Comparison of ENCODE assay signal across 17 cellular contexts in the genomic region with DNA sequence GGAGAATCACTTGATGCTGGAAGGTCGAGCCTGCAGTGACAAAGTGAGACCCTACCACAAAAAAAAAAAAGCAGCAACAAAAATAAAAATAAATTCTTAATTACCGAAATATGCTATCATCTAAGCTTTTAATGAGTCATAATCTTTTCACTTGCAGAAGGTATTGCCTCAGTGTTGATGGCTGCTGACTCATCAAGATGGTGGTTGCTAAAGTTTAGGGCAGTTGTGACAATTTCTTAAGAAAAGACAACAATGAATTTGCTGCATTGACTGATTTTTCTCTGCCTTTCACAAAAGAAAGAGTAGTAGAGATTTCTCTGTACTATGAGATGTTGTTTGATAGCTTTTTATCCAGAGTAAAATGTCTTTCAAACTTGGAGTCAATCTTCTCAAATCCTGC.
A peak's percentile ranks its signal among the peaks of the same experiment; 100 is the strongest.
DNase-seq lines count a peak whose midpoint lies in the region; ATAC-seq, FAIRE-seq and TF ChIP-seq lines count a peak whose summit lies in the region.
"Had no signal": no experiment of that assay in that cellular context is flagged by ENCODE, and none has a peak within 500 bp of the region (broad histone marks: within the 10 kb centered on the region; RNA-seq: fewer than 3 reads in every experiment).

No MANE protein-coding gene starts in this region.

- H3K4me3 ChIP-seq in HepG2 (replicated peaks in 1 of 3; ENCODE audit: insufficient read depth in 1 of 3, low read depth in 2 of 3, low read length in 3 of 3) (no peak overlapping the region), right lobe of liver (no peak overlapping the region), MM.1S (ENCODE audit: low read length) (no peak overlapping the region), choroid plexus epithelial cell (ENCODE audit: low read depth, low read length) (no peak overlapping the region), Karpas-422 (ENCODE audit: low read length) (no peak overlapping the region)
- H3K4me3 ChIP-seq: SJCRH30 had no signal

- in situ Hi-C loops in HepG2 (cut with HindIII; ENCODE audit: extremely low pct_ligation_motif_present, low pct_unique_long_range_greater_than_20kb) = no loop called here

- WGBS in HepG2 (ENCODE audit: low lambda C conversion rate) = 2% methylated on average over 2 of the region's 2 CpGs
- WGBS in right lobe of liver (ENCODE audit: insufficient coverage, low coverage, low lambda C conversion rate, missing lambda C conversion rate) = 33% methylated on average over 2 of the region's 2 CpGs

- no peak for TF ChIP-seq EP300 in HepG2 (IDR thresholded peaks at IDR 0.05; ENCODE audit: low read depth in 2 of 2, low read length in 2 of 2)
- no peak for TF ChIP-seq EP300 in HepG2 (CRISPR knock-in tag; IDR thresholded peaks at IDR 0.05; ENCODE audit: borderline replicate concordance)

- no peak for TF ChIP-seq POLR2A in HepG2 (IDR thresholded peaks at IDR 0.05; ENCODE audit: insufficient read depth in 1 of 2, low read depth in 2 of 2, low read length in 2 of 2)
- TF ChIP-seq POLR2A in right lobe of liver (IDR thresholded peaks at IDR 0.05) = no peak

- no peaks in the 10 kb centered on the region for H3F3A ChIP-seq in MM.1S (ENCODE audit: insufficient read depth, low read length)

- BruUV-seq in HepG2 (replicated peaks; lab: Mats Ljungman, UMichigan) = no TSS peak

- H3K4me2 ChIP-seq in HepG2 (ENCODE audit: low read depth, low read length) (no peak overlapping the region), MM.1S (ENCODE audit: low read depth, low read length) (no peak overlapping the region), Karpas-422 (ENCODE audit: low read depth, low read length, poor library complexity, severe bottlenecking) (no peak overlapping the region)

- H3K9ac ChIP-seq in HepG2 (ENCODE audit: insufficient read depth, low read depth, low read length) (no peak overlapping the region), MM.1S (ENCODE audit: low read length) (no peak overlapping the region), Karpas-422 (ENCODE audit: low read length) (no peak overlapping the region)

- no peak for TF ChIP-seq CTCF in HepG2 (CRISPR knock-in tag; IDR thresholded peaks at IDR 0.05)
- no peak for TF ChIP-seq CTCF in right lobe of liver (IDR thresholded peaks at IDR 0.05)
- TF ChIP-seq CTCF in MM.1S (IDR thresholded peaks at IDR 0.05; ENCODE audit: low read length) = no peak
- no peak for TF ChIP-seq CTCF in choroid plexus epithelial cell (conservative IDR thresholded peaks at IDR 0.05; ENCODE audit: low read depth, low read length)

- intact Hi-C loops in HepG2 (cut with micrococcal nuclease; ENCODE audit: unreplicated experiment) (no loop called here), right lobe of liver (cut with DNase I) (no loop called here)

- H3K36me3 ChIP-seq in HepG2 (replicated peaks in 1 of 2; ENCODE audit: control insufficient read depth in 1 of 2, insufficient read depth in 2 of 2, low read length in 2 of 2) (no peaks in the 10 kb centered on the region), right lobe of liver (no peaks in the 10 kb centered on the region), MM.1S (replicated peaks; ENCODE audit: insufficient read depth, low read length) (no peaks in the 10 kb centered on the region), Karpas-422 (ENCODE audit: insufficient read depth, low read length) (no peaks in the 10 kb centered on the region)
- H3K36me3 ChIP-seq: SJCRH30 had no signal

- POLR2A ChIA-PET in HepG2 (lab: Yijun Ruan, JAX) = no interaction called here

- H3K4me1 ChIP-seq in HepG2 (ENCODE audit: insufficient read depth, low read length) = no peaks in the 10 kb centered on the region
- H3K4me1 ChIP-seq in right lobe of liver = no peaks in the 10 kb centered on the region
- no peaks in the 10 kb centered on the region for H3K4me1 ChIP-seq in MM.1S (ENCODE audit: low read length)
- H3K4me1 ChIP-seq in Karpas-422 (ENCODE audit: low read length) = no peaks in the 10 kb centered on the region
- H3K4me1 ChIP-seq: SJCRH30 had no signal

- no peak for TF ChIP-seq RAD21 in HepG2 (CRISPR knock-in tag; IDR thresholded peaks at IDR 0.05)

- H3K9me2 ChIP-seq in MM.1S (replicated peaks; ENCODE audit: insufficient read depth, low read length) = no peaks in the 10 kb centered on the region
- H3K9me2 ChIP-seq in Karpas-422 (replicated peaks; ENCODE audit: insufficient read depth, low read length) = no peaks in the 10 kb centered on the region

- H3K27me3 ChIP-seq in HepG2 (ENCODE audit: control insufficient read depth in 1 of 2, insufficient read depth in 2 of 2, low read length in 2 of 2) (no peaks in the 10 kb centered on the region), right lobe of liver (no peaks in the 10 kb centered on the region), MM.1S (replicated peaks; ENCODE audit: insufficient read depth, low read length) (no peaks in the 10 kb centered on the region), Karpas-422 (ENCODE audit: low read length) (no peaks in the 10 kb centered on the region)

- H3K27ac ChIP-seq in HepG2 (ENCODE audit: extremely low read length, insufficient read depth, low read length) (no peak overlapping the region), right lobe of liver (no peak overlapping the region), MM.1S (ENCODE audit: low read length) (no peak overlapping the region), Karpas-422 (ENCODE audit: low read length) (no peak overlapping the region), substantia nigra (ENCODE audit: low read depth, low read length, poor library complexity, severe bottlenecking) (no peak overlapping the region)
- H3K27ac ChIP-seq: SJCRH30 had no signal

- ATAC-seq in HepG2 (no peak), right lobe of liver (no peak), GM18868 (IDR thresholded peaks at IDR 0.05; ENCODE audit: unreplicated experiment) (no peak)

- CTCF ChIA-PET in HepG2 (lab: Yijun Ruan, JAX; ENCODE audit: low intra/inter-chr PET ratio, low total read pairs) = no interaction called here

- DNase-seq in HepG2 (ENCODE audit: low spot score) (no peak), right lobe of liver (no peak), MM.1S (peak; percentile 42), choroid plexus epithelial cell (ENCODE audit: low read depth) (peak; percentile 39), Karpas-422 (no peak), substantia nigra (lab: John Stamatoyannopoulos, UW) (no peak)
- DNase-seq in activated effector memory CD4-positive, alpha-beta T cell treated with Interleukin-2 at 50 U/mL for 16 hours = no peak
- DNase-seq: COR-L47, HFFc6, NCI-H1105 treated with DMSO at 0.1 percent for 48 hours, NCI-H187, NCI-H510A, SJCRH30 had no signal

- FAIRE-seq in HepG2 (lab: Jason Lieb, UNC) = no peak
- FAIRE-seq: A204.1, GM12891, GM19239 had no signal

- H4K20me1 ChIP-seq in HepG2 (ENCODE audit: insufficient read depth, low read length) = no peaks in the 10 kb centered on the region
- H4K20me1 ChIP-seq in MM.1S (ENCODE audit: insufficient read depth, low read length) = no peaks in the 10 kb centered on the region
- no peaks in the 10 kb centered on the region for H4K20me1 ChIP-seq in Karpas-422 (ENCODE audit: insufficient read depth, low read depth, low read length)

- peaks cover 84% of the 10 kb centered on the region for H3K9me3 ChIP-seq in HepG2 (ENCODE audit: low read length)
- H3K9me3 ChIP-seq in right lobe of liver = no peaks in the 10 kb centered on the region
- H3K9me3 ChIP-seq in MM.1S (replicated peaks; ENCODE audit: insufficient read depth, low read length) = no peaks in the 10 kb centered on the region
- peaks cover 78% of the 10 kb centered on the region for H3K9me3 ChIP-seq in Karpas-422 (ENCODE audit: low read length)
- H3K9me3 ChIP-seq: SJCRH30 had no signal

- H3K79me2 ChIP-seq in HepG2 (ENCODE audit: insufficient read depth, low read length) = no peaks in the 10 kb centered on the region
- H3K79me2 ChIP-seq in MM.1S (ENCODE audit: low read length) = no peaks in the 10 kb centered on the region
- H3K79me2 ChIP-seq in Karpas-422 (ENCODE audit: low read length) = no peaks in the 10 kb centered on the region

- H2AFZ ChIP-seq in HepG2 (ENCODE audit: low read length) (no peak overlapping the region), MM.1S (ENCODE audit: low read length) (no peak overlapping the region), Karpas-422 (ENCODE audit: low read length) (no peak overlapping the region)

TF ChIP-seq in HepG2, 621 proteins besides CTCF, POLR2A, EP300 and RAD21:
- TF ChIP-seq CREM (IDR thresholded peaks at IDR 0.05) (no peak), CREM (CRISPR knock-in tag; IDR thresholded peaks at IDR 0.05) (no peak), MAFF (IDR thresholded peaks at IDR 0.05; ENCODE audit: low read depth, low read length) (peak; percentile 74), ZMAT3 (CRISPR knock-in tag; conservative IDR thresholded peaks at IDR 0.05) (no peak), MAFK (conservative IDR thresholded peaks at IDR 0.05 in 1 of 2, IDR thresholded peaks at IDR 0.05 in 1 of 2; ENCODE audit: low read length in 2 of 2) (peak; percentile 74 to 79; a peak in 3 of 4 replicates)
TF ChIP-seq in HepG2: peak in this region for 2.

Comparison
In these comparisons a context has a peak if more than half of its experiments do, and no peak if none do; other contexts are left out.
1. DNase-seq: peak in MM.1S (single experiment) and choroid plexus epithelial cell (single experiment); none in HepG2 (single experiment), right lobe of liver (0 of 3), Karpas-422 (single experiment), substantia nigra (0 of 49) and activated effector memory CD4-positive, alpha-beta T cell treated with Interleukin-2 at 50 U/mL for 16 hours (single experiment).